ENCODE assay signal across 1 cellular context in genomic region chr5:149273237-149273636, GRCh38.
TF ChIP-seq lines count a peak whose summit lies in the region.

No MANE protein-coding gene starts in this region.

TF ChIP-seq in IMR-90, 13 proteins besides CTCF, POLR2A, EP300 and RAD21:
- TF ChIP-seq ELK1 (IDR thresholded peaks at IDR 0.05; ENCODE audit: borderline replicate concordance, low read depth, low read length), result no peak
- no peak for TF ChIP-seq CHD1 (IDR thresholded peaks at IDR 0.05; ENCODE audit: low read depth, low read length)
- no peak for TF ChIP-seq MAZ (IDR thresholded peaks at IDR 0.05; ENCODE audit: borderline replicate concordance, low read depth, low read length)
- no peak for TF ChIP-seq NFE2L2 (IDR thresholded peaks at IDR 0.05; ENCODE audit: low read depth, low read length)
- no peak for TF ChIP-seq USF2 (IDR thresholded peaks at IDR 0.05; ENCODE audit: low read depth, low read length)
- no peak for TF ChIP-seq CEBPB (IDR thresholded peaks at IDR 0.05; ENCODE audit: low read depth, low read length)
- no peak for TF ChIP-seq FOS (IDR thresholded peaks at IDR 0.05; ENCODE audit: low read depth, low read length)
- no peak for TF ChIP-seq SMC3 (IDR thresholded peaks at IDR 0.05; ENCODE audit: low read depth, low read length)
- TF ChIP-seq BHLHE40 (IDR thresholded peaks at IDR 0.05; ENCODE audit: low read depth, low read length), result no peak
- no peak for TF ChIP-seq RCOR1 (IDR thresholded peaks at IDR 0.05; ENCODE audit: insufficient replicate concordance, low read length)
- no peak for TF ChIP-seq RFX5 (IDR thresholded peaks at IDR 0.05; ENCODE audit: low read depth, low read length)
- TF ChIP-seq MXI1 (IDR thresholded peaks at IDR 0.05; ENCODE audit: borderline replicate concordance, low read depth, low read length), result no peak
- no peak for TF ChIP-seq MAFK (IDR thresholded peaks at IDR 0.05; ENCODE audit: low read depth, low read length)
TF ChIP-seq in IMR-90: peak in this region for 0.
